Comparison of ENCODE assay signal across 8 cellular contexts in genomic region chr2:63840785-63841253, GRCh38. TPM values are rescaled to one million over a fixed set of nuclear protein-coding genes. Genes with fewer than 3 reads are reported as not detected.
DNase-seq lines count a peak whose midpoint lies in the region; ATAC-seq and TF ChIP-seq lines count a peak whose summit lies in the region.

No MANE protein-coding gene starts in this region.

- peak overlapping the region; percentile 94 for H2AFZ ChIP-seq in osteoblast (ENCODE audit: low read length)

- H3K4me3 Mint-ChIP-seq in activated naive CD8-positive, alpha-beta T cell treated with anti-CD3 and anti-CD28 coated beads for 36 hours: peak overlapping the region; percentile 92
- peak overlapping the region; percentile 93 for H3K4me3 Mint-ChIP-seq in glutamatergic neuron (ENCODE audit: unreplicated experiment)

- peaks cover 19% of the 10 kb centered on the region for H3K36me3 Mint-ChIP-seq in activated naive CD8-positive, alpha-beta T cell treated with anti-CD3 and anti-CD28 coated beads for 36 hours
- H3K36me3 Mint-ChIP-seq in glutamatergic neuron (ENCODE audit: unreplicated experiment): no peaks in the 10 kb centered on the region

- TF ChIP-seq CTCF in glutamatergic neuron (IDR thresholded peaks at IDR 0.05; ENCODE audit: partially characterized antibody, unreplicated experiment) (no peak), osteoblast (IDR thresholded peaks at IDR 0.05; ENCODE audit: extremely low read depth, low read depth, low read length) (no peak), thoracic aorta (IDR thresholded peaks at IDR 0.05) (peak; percentile 27)

- peak overlapping the region; percentile 97 for H3K27ac Mint-ChIP-seq in activated naive CD8-positive, alpha-beta T cell treated with anti-CD3 and anti-CD28 coated beads for 36 hours
- peak overlapping the region; percentile 95 for H3K27ac Mint-ChIP-seq in glutamatergic neuron (ENCODE audit: unreplicated experiment)

- H3K4me1 ChIP-seq in osteoblast (ENCODE audit: insufficient read depth, low read length): peaks cover 17% of the 10 kb centered on the region
- H3K4me1 ChIP-seq in thoracic aorta (ENCODE audit: control insufficient read depth in 1 of 2, low read depth in 2 of 2): peaks cover 35 to 59% of the 10 kb centered on the region in 2 donors

- H3K79me2 ChIP-seq in osteoblast (ENCODE audit: insufficient read depth, low read length): peaks cover 41% of the 10 kb centered on the region

- peak; percentile 100 for TF ChIP-seq POLR2A in GM10847 (IDR thresholded peaks at IDR 0.05; ENCODE audit: extremely low read depth, insufficient read length)

- H3K27me3 ChIP-seq in osteoblast (ENCODE audit: insufficient read depth, low read length) (no peaks in the 10 kb centered on the region), thoracic aorta (replicated peaks; ENCODE audit: insufficient read depth) (no peaks in the 10 kb centered on the region)

- H3K27me3 Mint-ChIP-seq in activated naive CD8-positive, alpha-beta T cell treated with anti-CD3 and anti-CD28 coated beads for 36 hours: no peaks in the 10 kb centered on the region
- peaks cover 2% of the 10 kb centered on the region for H3K27me3 Mint-ChIP-seq in glutamatergic neuron (ENCODE audit: unreplicated experiment)

- H3K4me2 ChIP-seq in osteoblast (ENCODE audit: insufficient read depth, low read length): peak overlapping the region; percentile 93

- peaks cover 46% of the 10 kb centered on the region for H3K4me1 Mint-ChIP-seq in activated naive CD8-positive, alpha-beta T cell treated with anti-CD3 and anti-CD28 coated beads for 36 hours
- H3K4me1 Mint-ChIP-seq in glutamatergic neuron (ENCODE audit: low read depth, unreplicated experiment): peaks cover 18% of the 10 kb centered on the region

- peak overlapping the region; percentile 82 for H3K4me3 ChIP-seq in osteoblast (ENCODE audit: insufficient read depth, low read length)
- H3K4me3 ChIP-seq in thoracic aorta: peak overlapping the region; percentile 89

- H3K9me3 ChIP-seq in osteoblast (ENCODE audit: low read depth, low read length): no peaks in the 10 kb centered on the region
- no peaks in the 10 kb centered on the region for H3K9me3 ChIP-seq in thoracic aorta

- H3K27ac ChIP-seq in osteoblast (ENCODE audit: low read depth, low read length) (peak overlapping the region; percentile 89), thoracic aorta (peak overlapping the region; percentile 97)

- H3K9me3 Mint-ChIP-seq in activated naive CD8-positive, alpha-beta T cell treated with anti-CD3 and anti-CD28 coated beads for 36 hours: no peaks in the 10 kb centered on the region
- H3K9me3 Mint-ChIP-seq in glutamatergic neuron (ENCODE audit: unreplicated experiment): peaks cover 6% of the 10 kb centered on the region

- H3K36me3 ChIP-seq in osteoblast (ENCODE audit: insufficient read depth, low read length) (no peaks in the 10 kb centered on the region), thoracic aorta (no peaks in the 10 kb centered on the region)

- ATAC-seq in HG02642 (IDR thresholded peaks at IDR 0.05; ENCODE audit: poor library complexity, unreplicated experiment): peak; percentile 97
- peak; percentile 90 for ATAC-seq in thoracic aorta (ENCODE audit: insufficient number of reproducible peaks, low FRiP score, low read depth)

- peaks cover 25% of the 10 kb centered on the region for H4K20me1 ChIP-seq in osteoblast (ENCODE audit: insufficient read depth, low read length)

- DNase-seq in NCI-H1105 (lab: John Stamatoyannopoulos, UW) (peak; percentile 98), SKM-1 (lab: John Stamatoyannopoulos, UW; ENCODE audit: unreplicated experiment) (peak; percentile 92), glutamatergic neuron (peak; percentile 98), osteoblast (ENCODE audit: insufficient read length, low spot score, missing footprints) (peak; percentile 96), thoracic aorta (ENCODE audit: low spot score) (peak; percentile 95)
- DNase-seq in activated naive CD8-positive, alpha-beta T cell treated with anti-CD3 and anti-CD28 coated beads for 36 hours: peak; percentile 98

RNA-seq across cellular contexts. Expression of gene UGP2, which starts 0.9 kb away (rescaled TPM):
- 10 to 100 TPM; 70.0 to 71.5 TPM for total RNA-seq in activated naive CD8-positive, alpha-beta T cell treated with anti-CD3 and anti-CD28 coated beads for 36 hours
- total RNA-seq in glutamatergic neuron (ENCODE audit: unreplicated experiment): 68.6 TPM
- 123 and 133 TPM in 2 replicates for total RNA-seq in osteoblast
- total RNA-seq in thoracic aorta: 100 to 1,000 TPM; 103 to 176 TPM

Comparison
In these comparisons a context has a peak if more than half of its experiments do, and no peak if none do; other contexts are left out.
1. Peak in every context shown above with its lines: DNase-seq, ATAC-seq, H3K4me3 ChIP-seq and H3K27ac ChIP-seq.